In genomic region chr5:53399921-53400697, GRCh38 we compare ENCODE assay signal across 18 cellular contexts.
"Had no signal": no experiment of that assay in that cellular context is flagged by ENCODE, and none has a peak within 500 bp of the region (broad histone marks: within the 10 kb centered on the region; RNA-seq: fewer than 3 reads in every experiment).

No MANE protein-coding gene starts in this region.

- DNase-seq: activated CD4-positive, CD25-positive, alpha-beta regulatory T cell treated with anti-CD3 and anti-CD28 coated beads, Interleukin-2, amount 50 U/mL, for 72 hours; activated gamma-delta T cell; activated T-cell treated with anti-CD3 and anti-CD28 coated beads, Interleukin-2, amount 50 U/mL, for 72 hours; colonic mucosa; endodermal cell; heart right ventricle; immature natural killer cell; kidney glomerular epithelial cell; mesendoderm; natural killer cell; pancreas; right lobe of liver; spleen; stimulated activated CD4-positive, alpha-beta T cell treated with anti-CD3 and anti-CD28 coated beads, Interleukin-4, amount 100 ng/mL, for 4 hours; stimulated activated naive B cell treated with anti-CD40 and anti-IgM and Interleukin-4, amounts not matched to agents 10 μg/mL and 1 μg/mL and 100 μg/mL, for 72 hours; thyroid gland had no signal

- H3K9me3 ChIP-seq: colonic mucosa, pancreas, right lobe of liver, spleen, thyroid gland had no signal

- H3K27me3 ChIP-seq: colonic mucosa, pancreas, right lobe of liver, thyroid gland had no signal

- H3K4me3 ChIP-seq: colonic mucosa, heart right ventricle, pancreas, right lobe of liver, spleen, thyroid gland had no signal

- H3K4me1 ChIP-seq: colonic mucosa, pancreas, right lobe of liver, spleen, thyroid gland had no signal

- ATAC-seq: activated T-cell treated with anti-CD3 and anti-CD28 coated beads, Interleukin-2, amount 50 U/mL, for 72 hours; heart right ventricle; natural killer cell; pancreas; right lobe of liver; stimulated activated naive B cell treated with anti-CD40 and anti-IgM and Interleukin-4, amounts not matched to agents 10 μg/mL and 1 μg/mL and 100 μg/mL, for 72 hours had no signal

- H3K36me3 ChIP-seq: colonic mucosa, heart right ventricle, pancreas, right lobe of liver, spleen, thyroid gland had no signal

- H3K27ac ChIP-seq: colonic mucosa, epithelial cell of prostate, heart right ventricle, pancreas, right lobe of liver, spleen, thyroid gland, VCaP had no signal
